In genomic region chr5:167769846-167770420, GRCh38 we compare ENCODE assay signal across 31 cellular contexts.
"Had no signal": no experiment of that assay in that cellular context is flagged by ENCODE, and none has a peak within 500 bp of the region (broad histone marks: within the 10 kb centered on the region; RNA-seq: fewer than 3 reads in every experiment).

No MANE protein-coding gene starts in this region.

- H3K36me3 ChIP-seq: adrenal gland, neutrophil, ovary, thoracic aorta, uterus had no signal

- H3K27ac Mint-ChIP-seq: activated naive CD4-positive, alpha-beta T cell treated with anti-CD3 and anti-CD28 coated beads for 36 hours; activated naive CD8-positive, alpha-beta T cell treated with anti-CD3 and anti-CD28 coated beads for 36 hours; brain; effector memory CD8-positive, alpha-beta T cell; mesothelial cell of epicardium; nephron progenitor cell; progenitor cell of endocrine pancreas; stimulated activated effector memory CD8-positive, alpha-beta T cell treated with anti-CD3 and anti-CD28 coated beads, Interleukin-12 subunit alpha, Interleukin-12 subunit beta, amount 100 ng/mL, for 72 hours; stimulated activated naive CD8-positive, alpha-beta T cell treated with anti-CD3 and anti-CD28 coated beads, Interleukin-15, Interleukin-2, amounts not matched to agents 100 ng/mL and 50 ng/mL, for 24 hours; type B pancreatic cell had no signal

- H3K27me3 Mint-ChIP-seq: effector memory CD8-positive, alpha-beta T cell; naive B cell; progenitor cell of endocrine pancreas; stimulated activated naive CD8-positive, alpha-beta T cell treated with anti-CD3 and anti-CD28 coated beads, Interleukin-15, Interleukin-2, amounts not matched to agents 100 ng/mL and 50 ng/mL, for 24 hours had no signal

- DNase-seq: activated CD4-positive, alpha-beta T cell treated with anti-CD3 and anti-CD28 coated beads for 4 hours; activated CD4-positive, alpha-beta T cell treated with anti-CD3 and anti-CD28 coated beads, Interleukin-2, amount 50 U/mL, for 4 hours; activated CD8-positive, alpha-beta memory T cell treated with anti-CD3 and anti-CD28 coated beads for 24 hours; activated effector memory CD4-positive, alpha-beta T cell treated with anti-CD3 and anti-CD28 coated beads, Interleukin-2, amount 50 U/mL, for 16 hours; activated naive CD4-positive, alpha-beta T cell treated with anti-CD3 and anti-CD28 coated beads for 36 hours; activated naive CD8-positive, alpha-beta T cell treated with anti-CD3 and anti-CD28 coated beads for 36 hours; adrenal gland; aorta; cortex of kidney; effector memory CD8-positive, alpha-beta T cell; foreskin melanocyte; left colon; mammary epithelial cell; naive B cell; nephron progenitor cell; ovary; retina; small intestine; stimulated activated CD4-positive, alpha-beta T cell treated with anti-CD3 and anti-CD28 coated beads, Interleukin-4, amount 100 ng/mL, for 24 hours; uterus had no signal

- H3K27ac ChIP-seq: adrenal gland, neutrophil, ovary, thoracic aorta, uterus, VCaP had no signal

- H3K4me3 Mint-ChIP-seq: activated naive CD4-positive, alpha-beta T cell treated with anti-CD3 and anti-CD28 coated beads for 36 hours; activated naive CD8-positive, alpha-beta T cell treated with anti-CD3 and anti-CD28 coated beads for 36 hours; brain; effector memory CD8-positive, alpha-beta T cell; mesothelial cell of epicardium; naive B cell; nephron progenitor cell; stimulated activated effector memory CD8-positive, alpha-beta T cell treated with anti-CD3 and anti-CD28 coated beads, Interleukin-12 subunit alpha, Interleukin-12 subunit beta, amount 100 ng/mL, for 72 hours; stimulated activated naive CD8-positive, alpha-beta T cell treated with anti-CD3 and anti-CD28 coated beads, Interleukin-15, Interleukin-2, amounts not matched to agents 100 ng/mL and 50 ng/mL, for 24 hours; type B pancreatic cell had no signal

- H3K27me3 ChIP-seq: adrenal gland, ovary, uterus had no signal

- H3K4me1 ChIP-seq: adrenal gland, uterus had no signal

- H3K9me3 ChIP-seq: adrenal gland, neutrophil, ovary, thoracic aorta, uterus had no signal

- H3K4me3 ChIP-seq: adrenal gland, ovary, thoracic aorta, uterus had no signal

- H3K36me3 Mint-ChIP-seq: activated naive CD8-positive, alpha-beta T cell treated with anti-CD3 and anti-CD28 coated beads for 36 hours; brain; mesothelial cell of epicardium; naive B cell; stimulated activated effector memory CD8-positive, alpha-beta T cell treated with anti-CD3 and anti-CD28 coated beads, Interleukin-12 subunit alpha, Interleukin-12 subunit beta, amount 100 ng/mL, for 72 hours; type B pancreatic cell had no signal

- ATAC-seq: effector memory CD8-positive, alpha-beta T cell; esophagus mucosa; left colon; sciatic nerve; stimulated activated effector memory CD8-positive, alpha-beta T cell treated with anti-CD3 and anti-CD28 coated beads, Interleukin-12 subunit alpha, Interleukin-12 subunit beta, amount 100 ng/mL, for 72 hours had no signal

- H3K4me1 Mint-ChIP-seq: activated naive CD8-positive, alpha-beta T cell treated with anti-CD3 and anti-CD28 coated beads for 36 hours; naive B cell; stimulated activated effector memory CD8-positive, alpha-beta T cell treated with anti-CD3 and anti-CD28 coated beads, Interleukin-12 subunit alpha, Interleukin-12 subunit beta, amount 100 ng/mL, for 72 hours had no signal

- H3K9me3 Mint-ChIP-seq: activated naive CD4-positive, alpha-beta T cell treated with anti-CD3 and anti-CD28 coated beads for 36 hours; activated naive CD8-positive, alpha-beta T cell treated with anti-CD3 and anti-CD28 coated beads for 36 hours; brain; mesothelial cell of epicardium; nephron progenitor cell; type B pancreatic cell had no signal
